In the genomic region with DNA sequence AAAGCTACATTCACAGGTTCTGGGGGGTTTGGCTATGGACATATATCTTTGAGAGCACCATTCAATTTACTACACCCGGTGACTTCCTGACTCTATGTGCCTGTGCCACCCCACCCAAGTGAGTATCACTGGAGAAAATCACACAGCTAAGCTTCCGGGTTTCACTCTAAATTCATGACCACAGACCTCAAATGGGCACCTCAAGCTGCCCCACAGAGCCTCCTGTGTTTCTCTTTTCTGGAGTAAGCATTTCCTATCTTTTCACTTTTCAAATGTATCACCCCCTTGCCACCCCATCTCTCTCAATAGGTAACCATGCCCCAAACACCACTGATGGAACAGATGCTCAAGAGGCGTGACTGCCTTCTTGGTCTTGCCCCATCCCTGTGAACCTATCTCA, we compare ENCODE assay signal across 12 cellular contexts. TPM values are rescaled to one million over a fixed set of nuclear protein-coding genes. Genes with fewer than 3 reads are reported as not detected.
DNase-seq lines count a peak whose midpoint lies in the region; ATAC-seq, FAIRE-seq and TF ChIP-seq lines count a peak whose summit lies in the region.
"Had no signal": no experiment of that assay in that cellular context is flagged by ENCODE, and none has a peak within 500 bp of the region (broad histone marks: within the 10 kb centered on the region; RNA-seq: fewer than 3 reads in every experiment).

No MANE protein-coding gene starts in this region.

- no peak overlapping the region for H3K4me3 ChIP-seq in CD4-positive, alpha-beta memory T cell (ENCODE audit: low read length in 2 of 2)
- no peak overlapping the region for H3K4me3 ChIP-seq in endodermal cell (ENCODE audit: low read length)
- H3K4me3 ChIP-seq: mucosa of descending colon had no signal

- peak overlapping the region in 7 of 8 donors; percentile 1 to 64 (median 38) for H3K4me3 Mint-ChIP-seq in CD4-positive, alpha-beta memory T cell
- H3K4me3 Mint-ChIP-seq in T-cell (peak overlapping the region in 1 of 3 donors; percentile 18), endodermal cell (no peak overlapping the region)

- no peaks in the 10 kb centered on the region for H3K36me3 ChIP-seq in CD4-positive, alpha-beta memory T cell (ENCODE audit: insufficient read depth, low read length)
- H3K36me3 ChIP-seq in endodermal cell (ENCODE audit: control insufficient read depth, insufficient read depth, low read length) = no peaks in the 10 kb centered on the region

- intact Hi-C loops in CD4-positive, alpha-beta memory T cell (cut with micrococcal nuclease) = loop anchor here (10.0 kb wide), 1 partner anchor 46 kb away; the partner anchor contains the start of gene NEK6

- CTCF ChIA-PET in CD4-positive, alpha-beta memory T cell (lab: Charles Lee; ENCODE audit: partially characterized antibody) = no interaction called here
- CTCF ChIA-PET in T-cell (lab: Charles Lee) = no interaction called here

- no peaks in the 10 kb centered on the region for H3K9me3 Mint-ChIP-seq in CD4-positive, alpha-beta memory T cell
- H3K9me3 Mint-ChIP-seq in T-cell = no peaks in the 10 kb centered on the region
- H3K9me3 Mint-ChIP-seq in endodermal cell = peaks cover 6% of the 10 kb centered on the region

- H3K4me1 Mint-ChIP-seq in CD4-positive, alpha-beta memory T cell = peaks cover 27 to 62% (median 39%) of the 10 kb centered on the region in 4 donors
- H3K4me1 Mint-ChIP-seq in T-cell (peaks cover 32 to 59% (median 40%) of the 10 kb centered on the region in 3 donors), endodermal cell (no peaks in the 10 kb centered on the region)

- H3K27me3 ChIP-seq in CD4-positive, alpha-beta memory T cell (ENCODE audit: insufficient read depth, low read length) = no peaks in the 10 kb centered on the region
- no peaks in the 10 kb centered on the region for H3K27me3 ChIP-seq in endodermal cell (ENCODE audit: control insufficient read depth, insufficient read depth, low read length, poor library complexity, severe bottlenecking)

- no peak for TF ChIP-seq CTCF in endodermal cell (conservative IDR thresholded peaks at IDR 0.05)

- no peaks in the 10 kb centered on the region for H3K36me3 Mint-ChIP-seq in CD4-positive, alpha-beta memory T cell
- H3K36me3 Mint-ChIP-seq in T-cell (no peaks in the 10 kb centered on the region), endodermal cell (ENCODE audit: low read depth) (no peaks in the 10 kb centered on the region)

- H3K9ac ChIP-seq in endodermal cell (ENCODE audit: extremely low read depth, low read length, poor library complexity, severe bottlenecking) = no peak overlapping the region

- POLR2A ChIA-PET in CD4-positive, alpha-beta memory T cell (lab: Charles Lee; ENCODE audit: partially characterized antibody) = no interaction called here
- POLR2A ChIA-PET in T-cell (lab: Charles Lee) = no interaction called here

- DNase-seq in CD4-positive, alpha-beta memory T cell = peak in 1 of 5 donors; percentile 10
- DNase-seq in GM18507 (ENCODE audit: extremely low spot score, insufficient read length, low read depth) (no peak), T-cell (no peak), endodermal cell (peak; percentile 35)
- DNase-seq in stimulated activated naive CD4-positive, alpha-beta T cell treated with Interleukin-2 at 50 U/mL for 16 hours (lab: John Stamatoyannopoulos, UW) = no peak
- DNase-seq: effector memory CD4-positive, alpha-beta T cell; foreskin melanocyte; mucosa of descending colon; NCI-H2171 had no signal

- H3K27me3 Mint-ChIP-seq in CD4-positive, alpha-beta memory T cell = no peaks in the 10 kb centered on the region
- H3K27me3 Mint-ChIP-seq in T-cell (no peaks in the 10 kb centered on the region), endodermal cell (ENCODE audit: insufficient read depth) (peaks cover 3% of the 10 kb centered on the region)

- H3K27ac ChIP-seq in CD4-positive, alpha-beta memory T cell (ENCODE audit: low read depth, low read length) = no peak overlapping the region
- no peak overlapping the region for H3K27ac ChIP-seq in endodermal cell (ENCODE audit: low read depth, low read length)

- peaks cover 38% of the 10 kb centered on the region for H3K4me1 ChIP-seq in CD4-positive, alpha-beta memory T cell (ENCODE audit: insufficient read depth, low read length)
- no peaks in the 10 kb centered on the region for H3K4me1 ChIP-seq in endodermal cell (ENCODE audit: control insufficient read depth, insufficient read depth, low read length)

- FAIRE-seq in GM18507 (lab: Jason Lieb, UNC) = peak; percentile 12
- FAIRE-seq: islet of Langerhans had no signal

- no peaks in the 10 kb centered on the region for H3K9me3 ChIP-seq in CD4-positive, alpha-beta memory T cell (ENCODE audit: control insufficient read depth in 1 of 2, low read length in 2 of 2)
- H3K9me3 ChIP-seq in endodermal cell (ENCODE audit: control insufficient read depth, low read length) = peaks cover 8% of the 10 kb centered on the region
- H3K9me3 ChIP-seq: mucosa of descending colon had no signal

- peak in 3 of 4 experiments; percentile 28 to 65 (median 63) for ATAC-seq in T-cell (replicated peaks in 1 of 4)
- ATAC-seq in HG02763 (IDR thresholded peaks at IDR 0.05; ENCODE audit: unreplicated experiment) = no peak
- ATAC-seq in HG02642 (IDR thresholded peaks at IDR 0.05; ENCODE audit: poor library complexity, unreplicated experiment) = no peak
- ATAC-seq: mucosa of descending colon had no signal

- H3K27ac Mint-ChIP-seq in CD4-positive, alpha-beta memory T cell = peak overlapping the region in 4 of 7 donors; percentile 9 to 72 (median 28)
- peak overlapping the region; percentile 2 to 40 for H3K27ac Mint-ChIP-seq in T-cell
- H3K27ac Mint-ChIP-seq in endodermal cell = no peak overlapping the region

- WGBS in endodermal cell (ENCODE audit: insufficient coverage in 1 of 2, insufficient read length in 1 of 2), 2 experiments = 91% methylated on average over 3 of the region's 3 CpGs

RNA-seq across cellular contexts. Expression of gene NEK6, which starts 49.2 kb away (rescaled TPM):
- total RNA-seq in CD4-positive, alpha-beta memory T cell = 10 to 100 TPM in 1 of 2 experiments, 1 to 10 TPM in 1; 9.9 to 11.7 TPM
- polyA plus RNA-seq in CD4-positive, alpha-beta memory T cell = 1 to 10 TPM; 3.8 to 7.1 TPM
- 10 to 100 TPM in 3 of 5 donors, 1 to 10 TPM in 2; 5.9 to 12.5 (median 10.4) TPM for total RNA-seq in T-cell
- 10 to 100 TPM; 17.1 to 32.5 TPM for total RNA-seq in endodermal cell
- 18.7 TPM for polyA plus RNA-seq in endodermal cell (2013, experiment 1 of 2)
- 19.7 TPM for polyA plus RNA-seq in endodermal cell (2013, experiment 2 of 2)

Comparison
In these comparisons a context has a peak if more than half of its experiments do, and no peak if none do; other contexts are left out.
1. ATAC-seq: peak in T-cell (3 of 4); none in HG02763 (single experiment) and HG02642 (single experiment).